In the genomic region with DNA sequence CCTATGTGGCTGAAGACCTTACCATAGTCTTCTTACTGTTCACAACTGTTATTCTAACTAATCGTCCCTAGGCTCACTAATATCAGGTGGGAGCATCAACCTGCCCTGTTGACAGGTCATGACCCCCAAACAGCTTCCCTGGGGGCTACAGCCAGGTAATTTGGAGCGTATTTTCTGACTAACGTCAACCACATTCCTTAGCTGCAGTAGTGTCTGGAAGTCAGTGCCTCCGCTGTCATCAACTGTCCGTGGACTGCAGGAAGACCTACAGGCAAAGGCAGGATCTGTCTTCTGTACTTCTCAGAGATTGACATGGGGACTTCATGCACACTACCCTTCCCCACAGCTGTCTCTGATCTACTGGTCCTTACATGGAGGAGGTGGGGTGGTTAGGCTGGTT, we compare ENCODE assay signal across 27 cellular contexts.
"Had no signal": no experiment of that assay in that cellular context is flagged by ENCODE, and none has a peak within 500 bp of the region (broad histone marks: within the 10 kb centered on the region; RNA-seq: fewer than 3 reads in every experiment).

No MANE protein-coding gene starts in this region.

- H3K36me3 ChIP-seq: left lung, neural progenitor cell, neutrophil, right atrium auricular region, right lobe of liver, stomach, thyroid gland had no signal

- H3K4me1 ChIP-seq: neural progenitor cell, parathyroid adenoma, right atrium auricular region, testis had no signal

- DNase-seq: hippocampal formation; kidney; left colon; mesendoderm; naive B cell; natural killer cell; nephron progenitor cell; psoas muscle; right lobe of liver; stimulated activated CD4-positive, alpha-beta T cell treated with anti-CD3 and anti-CD28 coated beads, Interleukin-1b, Interleukin-23, amount 100 ng/mL, for 48 hours; stimulated activated CD4-positive, alpha-beta T cell treated with anti-CD3 and anti-CD28 coated beads, Interleukin-2, amount 100 ng/mL, for 48 hours; stimulated activated CD4-positive, alpha-beta T cell treated with anti-CD3 and anti-CD28 coated beads, Interleukin-4, amount 100 ng/mL, for 4 hours; stimulated activated CD8-positive, alpha-beta memory T cell treated with anti-CD3 and anti-CD28 coated beads, Interleukin-4, amount 100 ng/mL, for 48 hours; stimulated activated naive CD4-positive, alpha-beta T cell treated with Interleukin-2 at 50 U/mL for 16 hours; stomach; testis; thyroid gland had no signal

- H3K4me3 Mint-ChIP-seq: mesothelial cell of epicardium; naive B cell; natural killer cell; nephron progenitor cell; neural progenitor cell; stimulated activated memory B cell treated with anti-CD40 and anti-IgM and Interleukin-4, amounts not matched to agents 10 μg/mL and 1 μg/mL and 100 μg/mL, for 72 hours; type B pancreatic cell had no signal

- H2AFZ ChIP-seq: neural progenitor cell, parathyroid adenoma had no signal

- FAIRE-seq: kidney had no signal

- H3K27me3 Mint-ChIP-seq: stimulated activated memory B cell treated with anti-CD40 and anti-IgM and Interleukin-4, amounts not matched to agents 10 μg/mL and 1 μg/mL and 100 μg/mL, for 72 hours had no signal

- H3K4me2 ChIP-seq: neural progenitor cell, smooth muscle cell had no signal

- H3K36me3 Mint-ChIP-seq: mesothelial cell of epicardium; natural killer cell; neural progenitor cell; stimulated activated memory B cell treated with anti-CD40 and anti-IgM and Interleukin-4, amounts not matched to agents 10 μg/mL and 1 μg/mL and 100 μg/mL, for 72 hours; type B pancreatic cell had no signal

- H3K27ac ChIP-seq: left lung, neural progenitor cell, neutrophil, parathyroid adenoma, psoas muscle, right atrium auricular region, right lobe of liver, stomach, testis, thyroid gland had no signal

- H3K4me3 ChIP-seq: left lung, lung, neural progenitor cell, psoas muscle, right atrium auricular region, right lobe of liver, smooth muscle cell, stomach, testis, thyroid gland had no signal

- H3K9me3 ChIP-seq: left lung, neutrophil, psoas muscle, right atrium auricular region, right lobe of liver, testis, thyroid gland had no signal

- H3K27me3 ChIP-seq: left lung, neural progenitor cell, neutrophil, right atrium auricular region, right lobe of liver, testis, thyroid gland had no signal

- H3K79me2 ChIP-seq: parathyroid adenoma had no signal

- H3K9ac ChIP-seq: neural progenitor cell, parathyroid adenoma had no signal

- H3K4me1 Mint-ChIP-seq: mesothelial cell of epicardium had no signal

- H3K27ac Mint-ChIP-seq: mesothelial cell of epicardium; natural killer cell; nephron progenitor cell; neural progenitor cell; stimulated activated memory B cell treated with anti-CD40 and anti-IgM and Interleukin-4, amounts not matched to agents 10 μg/mL and 1 μg/mL and 100 μg/mL, for 72 hours; type B pancreatic cell had no signal

- H3K9me3 Mint-ChIP-seq: mesothelial cell of epicardium; naive B cell; nephron progenitor cell; neural progenitor cell; stimulated activated memory B cell treated with anti-CD40 and anti-IgM and Interleukin-4, amounts not matched to agents 10 μg/mL and 1 μg/mL and 100 μg/mL, for 72 hours had no signal

- ATAC-seq: left lung; natural killer cell; right lobe of liver; stimulated activated memory B cell treated with anti-CD40 and anti-IgM and Interleukin-4, amounts not matched to agents 10 μg/mL and 1 μg/mL and 100 μg/mL, for 72 hours had no signal
